Comparison of ENCODE assay signal across 1 cellular context in genomic region chr6:24387818-24388217, GRCh38.
TF ChIP-seq lines count a peak whose summit lies in the region.

No MANE protein-coding gene starts in this region.

TF ChIP-seq in H1, 55 proteins besides CTCF, POLR2A, EP300 and RAD21:
- TF ChIP-seq RBBP5 (IDR thresholded peaks at IDR 0.05; ENCODE audit: borderline replicate concordance, low read depth, low read length) = no peak
- no peak for TF ChIP-seq NRF1 (IDR thresholded peaks at IDR 0.05; ENCODE audit: low read depth, low read length)
- no peak for TF ChIP-seq SP1 (IDR thresholded peaks at IDR 0.05; ENCODE audit: low read depth, low read length)
- TF ChIP-seq EGR1 (IDR thresholded peaks at IDR 0.05; ENCODE audit: borderline replicate concordance, low read depth, low read length) = no peak
- no peak for TF ChIP-seq KDM5A (IDR thresholded peaks at IDR 0.05; ENCODE audit: low read length)
- TF ChIP-seq CTBP2 (IDR thresholded peaks at IDR 0.05; ENCODE audit: borderline replicate concordance, insufficient read depth, insufficient read length, low read length) = no peak
- TF ChIP-seq SP2 (IDR thresholded peaks at IDR 0.05; ENCODE audit: low read length) = no peak
- no peak for TF ChIP-seq SIX5 (IDR thresholded peaks at IDR 0.05; ENCODE audit: low read depth, low read length)
- no peak for TF ChIP-seq POLR2AphosphoS5 (IDR thresholded peaks at IDR 0.05; ENCODE audit: low read depth, low read length)
- TF ChIP-seq EZH2 (IDR thresholded peaks at IDR 0.05; ENCODE audit: low read depth, low read length, severe bottlenecking) = no peak
- TF ChIP-seq CEBPB (IDR thresholded peaks at IDR 0.05; ENCODE audit: low read depth, low read length) = no peak
- no peak for TF ChIP-seq ZNF274 (IDR thresholded peaks at IDR 0.05; ENCODE audit: borderline replicate concordance, extremely low read depth, low read length)
- no peak for TF ChIP-seq FOSL1 (IDR thresholded peaks at IDR 0.05; ENCODE audit: insufficient read depth, low read depth, low read length)
- no peak for TF ChIP-seq SUZ12 (IDR thresholded peaks at IDR 0.05; ENCODE audit: low read length)
- no peak for TF ChIP-seq GABPA (IDR thresholded peaks at IDR 0.05; ENCODE audit: borderline replicate concordance, insufficient read depth, low read length)
- TF ChIP-seq CHD1 (IDR thresholded peaks at IDR 0.05; ENCODE audit: low read depth, low read length) = no peak
- no peak for TF ChIP-seq JUND (IDR thresholded peaks at IDR 0.05; ENCODE audit: low read length)
- TF ChIP-seq BCL11A (IDR thresholded peaks at IDR 0.05; ENCODE audit: low read depth in 2 of 2, low read length in 2 of 2) = no peak
